In genomic region chr7:18119985-18120384, GRCh38 we compare ENCODE assay signal across 14 cellular contexts.
DNase-seq lines count a peak whose midpoint lies in the region; ATAC-seq and TF ChIP-seq lines count a peak whose summit lies in the region.
"Had no signal": no experiment of that assay in that cellular context is flagged by ENCODE, and none has a peak within 500 bp of the region (broad histone marks: within the 10 kb centered on the region; RNA-seq: fewer than 3 reads in every experiment).

No MANE protein-coding gene starts in this region.

- intact Hi-C loops in MCF 10A (cut with micrococcal nuclease) (loop anchor here (1.0 kb wide), 2 partner anchors 350 to 414 kb away; no protein-coding TSS in a partner anchor), breast epithelium (cut with DNase I; ENCODE audit: low total_unique reads) (no loop called here), PC-9 (cut with micrococcal nuclease; ENCODE audit: unreplicated experiment) (no loop called here), thyroid gland (cut with DNase I) (no loop called here)

- no peak for TF ChIP-seq CTCF in MCF 10A (IDR thresholded peaks at IDR 0.05; ENCODE audit: unreplicated experiment)
- TF ChIP-seq CTCF in breast epithelium (IDR thresholded peaks at IDR 0.05) = no peak
- TF ChIP-seq CTCF in PC-9 (conservative IDR thresholded peaks at IDR 0.05) = peak; percentile 39; the same call in 1 of the 2 replicates
- peak; percentile 11 for TF ChIP-seq CTCF in fibroblast of mammary gland (conservative IDR thresholded peaks at IDR 0.05; ENCODE audit: control insufficient read depth, insufficient read depth, low read depth, low read length)
- TF ChIP-seq CTCF in thyroid gland (IDR thresholded peaks at IDR 0.05) = peak in 4 of 6 experiments; percentile 9 to 51 (median 39)
- TF ChIP-seq CTCF in GM20000 (IDR thresholded peaks at IDR 0.05; ENCODE audit: extremely low read depth, missing control alignments) = no peak
- TF ChIP-seq CTCF in MM.1S (IDR thresholded peaks at IDR 0.05; ENCODE audit: low read length) = no peak

- no peak overlapping the region for H2AFZ ChIP-seq in PC-9
- H2AFZ ChIP-seq in MM.1S (ENCODE audit: low read length) = no peak overlapping the region

- no peaks in the 10 kb centered on the region for H3K9me3 Mint-ChIP-seq in MCF 10A (ENCODE audit: unreplicated experiment)
- H3K9me3 Mint-ChIP-seq in activated naive CD8-positive, alpha-beta T cell treated with anti-CD3 and anti-CD28 coated beads, Interleukin-2, amount 50 U/mL, for 24 hours = no peaks in the 10 kb centered on the region
- H3K9me3 Mint-ChIP-seq: CD8-positive, alpha-beta T cell; stimulated activated naive CD8-positive, alpha-beta T cell treated with anti-CD3 and anti-CD28 coated beads, Interleukin-15, amount 100 ng/mL, for 72 hours had no signal

- no peaks in the 10 kb centered on the region for H3K4me1 Mint-ChIP-seq in MCF 10A (ENCODE audit: insufficient read depth, unreplicated experiment)
- no peaks in the 10 kb centered on the region for H3K4me1 Mint-ChIP-seq in activated naive CD8-positive, alpha-beta T cell treated with anti-CD3 and anti-CD28 coated beads, Interleukin-2, amount 50 U/mL, for 24 hours
- H3K4me1 Mint-ChIP-seq: stimulated activated naive CD8-positive, alpha-beta T cell treated with anti-CD3 and anti-CD28 coated beads, Interleukin-15, amount 100 ng/mL, for 72 hours had no signal

- H3K27ac ChIP-seq in breast epithelium (no peak overlapping the region), PC-9 (no peak overlapping the region), thyroid gland (no peak overlapping the region), MM.1S (ENCODE audit: low read length) (no peak overlapping the region)
- H3K27ac ChIP-seq: left lung, spleen had no signal

- CTCF ChIA-PET in MCF 10A (lab: Yijun Ruan, JAX) (interaction anchor here (1.0 to 2.3 kb wide), 3 partner anchors 349 to 448 kb away, joined by 3 to 7 read pairs (median 3); no protein-coding TSS in a partner anchor), PC-9 (lab: Charles Lee) (interaction anchor here (0.6 kb wide), 1 partner anchor 315 kb away, joined by 3 read pairs; no protein-coding TSS in a partner anchor)

- no peak overlapping the region for H3K9ac ChIP-seq in MM.1S (ENCODE audit: low read length)

- POLR2A ChIA-PET in MCF 10A (lab: Yijun Ruan, JAX) (no interaction called here), PC-9 (lab: Charles Lee; ENCODE audit: unreplicated experiment) (no interaction called here)

- no peaks in the 10 kb centered on the region for H4K20me1 ChIP-seq in PC-9 (ENCODE audit: insufficient read depth)
- no peaks in the 10 kb centered on the region for H4K20me1 ChIP-seq in MM.1S (ENCODE audit: insufficient read depth, low read length)

- TF ChIP-seq POLR2A in breast epithelium (IDR thresholded peaks at IDR 0.05) = no peak
- no peak for TF ChIP-seq POLR2A in thyroid gland (IDR thresholded peaks at IDR 0.05)

- H3K9me2 ChIP-seq in PC-9 (ENCODE audit: insufficient read depth) (no peaks in the 10 kb centered on the region), MM.1S (replicated peaks; ENCODE audit: insufficient read depth, low read length) (no peaks in the 10 kb centered on the region)

- DNase-seq in MCF 10A (ENCODE audit: unreplicated experiment) (peak; percentile 35), breast epithelium (ENCODE audit: low spot score in 2 of 2) (no peak), PC-9 (no peak), fibroblast of mammary gland (ENCODE audit: low read depth) (peak; percentile 20), thyroid gland (peak; percentile 16 to 31), GM20000 (ENCODE audit: low spot score) (no peak), MM.1S (no peak)
- DNase-seq in activated naive CD8-positive, alpha-beta T cell treated with anti-CD3 and anti-CD28 coated beads, Interleukin-2, amount 50 U/mL, for 24 hours = no peak
- DNase-seq: CD8-positive, alpha-beta T cell; effector CD4-positive, alpha-beta T cell; left lung; MG63; spleen; stimulated activated naive CD8-positive, alpha-beta T cell treated with anti-CD3 and anti-CD28 coated beads, Interleukin-15, amount 100 ng/mL, for 72 hours had no signal

- no peaks in the 10 kb centered on the region for H3K36me3 Mint-ChIP-seq in MCF 10A (ENCODE audit: insufficient read depth, unreplicated experiment)
- H3K36me3 Mint-ChIP-seq in activated naive CD8-positive, alpha-beta T cell treated with anti-CD3 and anti-CD28 coated beads, Interleukin-2, amount 50 U/mL, for 24 hours (ENCODE audit: low read depth) = no peaks in the 10 kb centered on the region
- H3K36me3 Mint-ChIP-seq: CD8-positive, alpha-beta T cell had no signal

- H3K4me3 Mint-ChIP-seq in MCF 10A (ENCODE audit: unreplicated experiment) = no peak overlapping the region
- H3K4me3 Mint-ChIP-seq in activated naive CD8-positive, alpha-beta T cell treated with anti-CD3 and anti-CD28 coated beads, Interleukin-2, amount 50 U/mL, for 24 hours = no peak overlapping the region
- H3K4me3 Mint-ChIP-seq: CD8-positive, alpha-beta T cell; stimulated activated naive CD8-positive, alpha-beta T cell treated with anti-CD3 and anti-CD28 coated beads, Interleukin-15, amount 100 ng/mL, for 72 hours had no signal

- H3K9me3 ChIP-seq in breast epithelium (no peaks in the 10 kb centered on the region), PC-9 (ENCODE audit: insufficient read depth, low read depth) (no peaks in the 10 kb centered on the region), thyroid gland (no peaks in the 10 kb centered on the region), MM.1S (replicated peaks; ENCODE audit: insufficient read depth, low read length) (no peaks in the 10 kb centered on the region)
- H3K9me3 ChIP-seq: left lung, MG63, spleen had no signal

- H3K79me2 ChIP-seq in PC-9 (ENCODE audit: low read depth) (no peaks in the 10 kb centered on the region), MM.1S (ENCODE audit: low read length) (no peaks in the 10 kb centered on the region)

- H3K27me3 ChIP-seq in breast epithelium (no peaks in the 10 kb centered on the region), PC-9 (ENCODE audit: insufficient read depth, low read depth) (no peaks in the 10 kb centered on the region), thyroid gland (no peaks in the 10 kb centered on the region), MM.1S (replicated peaks; ENCODE audit: insufficient read depth, low read length) (no peaks in the 10 kb centered on the region)
- H3K27me3 ChIP-seq: left lung, MG63, spleen had no signal

- H3K27ac Mint-ChIP-seq in MCF 10A (ENCODE audit: low read depth, unreplicated experiment) = no peak overlapping the region
- no peak overlapping the region for H3K27ac Mint-ChIP-seq in activated naive CD8-positive, alpha-beta T cell treated with anti-CD3 and anti-CD28 coated beads, Interleukin-2, amount 50 U/mL, for 24 hours
- H3K27ac Mint-ChIP-seq: CD8-positive, alpha-beta T cell; stimulated activated naive CD8-positive, alpha-beta T cell treated with anti-CD3 and anti-CD28 coated beads, Interleukin-15, amount 100 ng/mL, for 72 hours had no signal

- no peak overlapping the region for H3K4me2 ChIP-seq in PC-9
- no peak overlapping the region for H3K4me2 ChIP-seq in MM.1S (ENCODE audit: low read depth, low read length)

- no peak for ATAC-seq in activated naive CD8-positive, alpha-beta T cell treated with anti-CD3 and anti-CD28 coated beads, Interleukin-2, amount 50 U/mL, for 24 hours
- ATAC-seq: CD8-positive, alpha-beta T cell; left lung; stimulated activated naive CD8-positive, alpha-beta T cell treated with anti-CD3 and anti-CD28 coated beads, Interleukin-15, amount 100 ng/mL, for 72 hours had no signal

- H3F3A ChIP-seq in PC-9 (ENCODE audit: insufficient read depth, low read depth) (no peaks in the 10 kb centered on the region), MM.1S (ENCODE audit: insufficient read depth, low read length) (no peaks in the 10 kb centered on the region)

- H3K4me1 ChIP-seq in breast epithelium (no peaks in the 10 kb centered on the region), PC-9 (replicated peaks; ENCODE audit: insufficient read depth) (no peaks in the 10 kb centered on the region), thyroid gland (no peaks in the 10 kb centered on the region), MM.1S (ENCODE audit: low read length) (no peaks in the 10 kb centered on the region)
- H3K4me1 ChIP-seq: left lung, spleen had no signal

- no peak overlapping the region for H3K4me3 ChIP-seq in breast epithelium
- H3K4me3 ChIP-seq in PC-9 = no peak overlapping the region
- no peak overlapping the region for H3K4me3 ChIP-seq in fibroblast of mammary gland (ENCODE audit: control insufficient read depth, low read depth, low read length)
- H3K4me3 ChIP-seq in thyroid gland (replicated peaks in 1 of 3) = no peak overlapping the region
- H3K4me3 ChIP-seq in MM.1S (ENCODE audit: low read length) = no peak overlapping the region
- H3K4me3 ChIP-seq: left lung, MG63, spleen had no signal

- H3K36me3 ChIP-seq in breast epithelium (no peaks in the 10 kb centered on the region), PC-9 (ENCODE audit: low read depth) (no peaks in the 10 kb centered on the region), thyroid gland (no peaks in the 10 kb centered on the region), MM.1S (replicated peaks; ENCODE audit: insufficient read depth, low read length) (no peaks in the 10 kb centered on the region)
- H3K36me3 ChIP-seq: left lung, MG63, spleen had no signal

- BruUV-seq in MCF 10A (replicated peaks; lab: Mats Ljungman, UMichigan) (no TSS peak), PC-9 (replicated peaks; lab: Mats Ljungman, UMichigan) (no TSS peak)

- H3K27me3 Mint-ChIP-seq in MCF 10A (ENCODE audit: insufficient read depth, unreplicated experiment) = no peaks in the 10 kb centered on the region
- H3K27me3 Mint-ChIP-seq in activated naive CD8-positive, alpha-beta T cell treated with anti-CD3 and anti-CD28 coated beads, Interleukin-2, amount 50 U/mL, for 24 hours = no peaks in the 10 kb centered on the region
- H3K27me3 Mint-ChIP-seq: stimulated activated naive CD8-positive, alpha-beta T cell treated with anti-CD3 and anti-CD28 coated beads, Interleukin-15, amount 100 ng/mL, for 72 hours had no signal

Comparison
In these comparisons a context has a peak if more than half of its experiments do, and no peak if none do; other contexts are left out.
1. DNase-seq: peak in MCF 10A (single experiment), fibroblast of mammary gland (single experiment) and thyroid gland (2 of 2); none in breast epithelium (0 of 2), PC-9 (0 of 2), activated naive CD8-positive, alpha-beta T cell treated with anti-CD3 and anti-CD28 coated beads, Interleukin-2, amount 50 U/mL, for 24 hours (single experiment), GM20000 (single experiment) and MM.1S (single experiment).
2. CTCF ChIP-seq: peak in PC-9 (single experiment), fibroblast of mammary gland (single experiment) and thyroid gland (4 of 6); none in MCF 10A (single experiment), breast epithelium (0 of 3), GM20000 (single experiment) and MM.1S (single experiment).